8 cellular contexts compared by ENCODE assay signal in genomic region chr10:74150151-74151056, GRCh38. TPM values are rescaled to one million over a fixed set of nuclear protein-coding genes. Genes with fewer than 3 reads are reported as not detected.
DNase-seq lines count a peak whose midpoint lies in the region; ATAC-seq and TF ChIP-seq lines count a peak whose summit lies in the region.

TSS of gene AP3M1 (minus strand) at chr10:74150828. CDS start at chr10:74138379, 12,449 bp downstream.

- H3K9me3 ChIP-seq in OCI-LY1 (ENCODE audit: low read length) (no peaks in the 10 kb centered on the region), esophagus muscularis mucosa (no peaks in the 10 kb centered on the region), neural cell (ENCODE audit: low read length) (no peaks in the 10 kb centered on the region), stomach (no peaks in the 10 kb centered on the region)

- H3K27ac Mint-ChIP-seq in activated T-cell treated with anti-CD3 and anti-CD28 coated beads, Interleukin-2, amount 50 U/mL, for 24 hours = no peak within 1 kb of the TSS

- peak within 1 kb of the TSS; percentile 74 for H3K4me2 ChIP-seq in OCI-LY1 (ENCODE audit: low read length)
- H3K4me2 ChIP-seq in neural cell (ENCODE audit: low read length) = peak within 1 kb of the TSS; percentile 74

- H3K4me3 ChIP-seq in OCI-LY1 (ENCODE audit: low read depth, low read length, poor library complexity, severe bottlenecking) (peak within 1 kb of the TSS; percentile 80), esophagus muscularis mucosa (peak within 1 kb of the TSS; percentile 72 to 91 (median 78)), neural cell (ENCODE audit: low read length) (peak within 1 kb of the TSS; percentile 91), stomach (peak within 1 kb of the TSS; percentile 66 to 99 (median 90))

- H3K27me3 ChIP-seq in OCI-LY1 (ENCODE audit: insufficient read depth, low read length) (no peaks in the 10 kb centered on the region), esophagus muscularis mucosa (no peaks in the 10 kb centered on the region), neural cell (ENCODE audit: insufficient read depth, low read depth, low read length) (no peaks in the 10 kb centered on the region), stomach (no peaks in the 10 kb centered on the region)

- TF ChIP-seq RAD21 in neural cell (conservative IDR thresholded peaks at IDR 0.05) = peak; percentile 30

- intact Hi-C loops in esophagus muscularis mucosa (cut with DNase I) = no loop called here
- intact Hi-C loops in stomach (cut with DNase I; ENCODE audit: low total_unique reads) = no loop called here

- no peak for TF ChIP-seq EP300 in esophagus muscularis mucosa (IDR thresholded peaks at IDR 0.05)
- no peak for TF ChIP-seq EP300 in neural cell (conservative IDR thresholded peaks at IDR 0.05; ENCODE audit: poor library complexity, severe bottlenecking)
- no peak for TF ChIP-seq EP300 in stomach (IDR thresholded peaks at IDR 0.05)

- H3K27me3 Mint-ChIP-seq in activated T-cell treated with anti-CD3 and anti-CD28 coated beads, Interleukin-2, amount 50 U/mL, for 24 hours = no peaks in the 10 kb centered on the region

- peak; percentile 35 for ATAC-seq in HG03159 (IDR thresholded peaks at IDR 0.05; ENCODE audit: unreplicated experiment)

- H3K79me2 ChIP-seq in OCI-LY1 (ENCODE audit: insufficient read depth, low read length) (peaks cover 59% of the 10 kb centered on the region), neural cell (replicated peaks; ENCODE audit: insufficient read depth, low read length) (peaks cover 63% of the 10 kb centered on the region)

- H4K20me1 ChIP-seq in OCI-LY1 (ENCODE audit: insufficient read depth, low read length) = no peaks in the 10 kb centered on the region
- H4K20me1 ChIP-seq in neural cell (ENCODE audit: insufficient read depth) = no peaks in the 10 kb centered on the region

- peak; percentile 85 for DNase-seq in AG20443 (ENCODE audit: low spot score)
- peak; percentile 84 for DNase-seq in activated T-cell treated with anti-CD3 and anti-CD28 coated beads, Interleukin-2, amount 50 U/mL, for 24 hours
- DNase-seq in esophagus muscularis mucosa (ENCODE audit: extremely low spot score) = peak; percentile 94
- DNase-seq in stomach = peak; percentile 85

- no peak for TF ChIP-seq CTCF in OCI-LY1 (IDR thresholded peaks at IDR 0.05; ENCODE audit: low read length)
- no peak for TF ChIP-seq CTCF in esophagus muscularis mucosa (IDR thresholded peaks at IDR 0.05)
- no peak for TF ChIP-seq CTCF in neural cell (IDR thresholded peaks at IDR 0.05; ENCODE audit: poor library complexity, severe bottlenecking)
- no peak for TF ChIP-seq CTCF in stomach (IDR thresholded peaks at IDR 0.05)

- H3K9me3 Mint-ChIP-seq in activated T-cell treated with anti-CD3 and anti-CD28 coated beads, Interleukin-2, amount 50 U/mL, for 24 hours = no peaks in the 10 kb centered on the region

- H3K27ac ChIP-seq in OCI-LY1 (ENCODE audit: low read depth, low read length, poor library complexity, severe bottlenecking) = peak within 1 kb of the TSS; percentile 78
- peak within 1 kb of the TSS; percentile 83 to 94 (median 91) for H3K27ac ChIP-seq in esophagus muscularis mucosa (replicated peaks in 1 of 4)
- H3K27ac ChIP-seq in neural cell (ENCODE audit: low read length) = peak within 1 kb of the TSS; percentile 96
- H3K27ac ChIP-seq in stomach = peak within 1 kb of the TSS; percentile 88 to 92 (median 91)

- peaks cover 42% of the 10 kb centered on the region for H3K36me3 Mint-ChIP-seq in activated T-cell treated with anti-CD3 and anti-CD28 coated beads, Interleukin-2, amount 50 U/mL, for 24 hours (ENCODE audit: low read depth)

- H3F3A ChIP-seq in OCI-LY1 (ENCODE audit: insufficient read depth, low read length) (no peaks in the 10 kb centered on the region), neural cell (ENCODE audit: insufficient read depth, low read length, poor library complexity, severe bottlenecking) (no peaks in the 10 kb centered on the region)

- in situ Hi-C loops in GM18951 (cut with MboI; ENCODE audit: low sequenced_read_pairs, unreplicated experiment) = no loop called here

- H3K4me1 ChIP-seq in OCI-LY1 (ENCODE audit: insufficient read depth, low read length, severe bottlenecking) (peaks cover 32% of the 10 kb centered on the region), esophagus muscularis mucosa (peaks cover 39 to 74% (median 61%) of the 10 kb centered on the region in 4 donors), stomach (peaks cover 13 to 76% (median 48%) of the 10 kb centered on the region in 4 donors)

- peaks cover 49% of the 10 kb centered on the region for H3K4me1 Mint-ChIP-seq in activated T-cell treated with anti-CD3 and anti-CD28 coated beads, Interleukin-2, amount 50 U/mL, for 24 hours (ENCODE audit: low read depth)

- H3K9ac ChIP-seq in OCI-LY1 (ENCODE audit: low read length) (peak within 1 kb of the TSS; percentile 83), neural cell (ENCODE audit: low read length) (peak within 1 kb of the TSS; percentile 89)

- peak; percentile 55 for TF ChIP-seq POLR2A in GM18951 (IDR thresholded peaks at IDR 0.05; ENCODE audit: extremely low read depth, insufficient read depth, insufficient read length)
- no peak for TF ChIP-seq POLR2A in esophagus muscularis mucosa (IDR thresholded peaks at IDR 0.05; ENCODE audit: low read depth)
- TF ChIP-seq POLR2A in stomach (IDR thresholded peaks at IDR 0.05) = no peak

- H3K4me3 Mint-ChIP-seq in activated T-cell treated with anti-CD3 and anti-CD28 coated beads, Interleukin-2, amount 50 U/mL, for 24 hours = no peak within 1 kb of the TSS

- H3K9me2 ChIP-seq in OCI-LY1 (ENCODE audit: low read depth, low read length) (no peaks in the 10 kb centered on the region), neural cell (ENCODE audit: insufficient read depth, low read length) (no peaks in the 10 kb centered on the region)

- peaks cover 16% of the 10 kb centered on the region; the same call in 1 of the 2 replicates for H3K36me3 ChIP-seq in OCI-LY1 (ENCODE audit: insufficient read depth, low read length)
- peaks cover 0 to 5% (median 1%) of the 10 kb centered on the region in 4 donors for H3K36me3 ChIP-seq in esophagus muscularis mucosa
- no peaks in the 10 kb centered on the region for H3K36me3 ChIP-seq in neural cell (ENCODE audit: insufficient read depth, low read length)
- H3K36me3 ChIP-seq in stomach = peaks cover 0 to 12% (median 6%) of the 10 kb centered on the region in 4 donors

- under 1% methylated on average over 24 of the region's 35 CpGs for WGBS in esophagus muscularis mucosa
- 0 to 1% (median 0%) methylated on average over 30 to 35 of the region's 35 CpGs for WGBS in stomach, 5 donors

- H2AFZ ChIP-seq in OCI-LY1 (ENCODE audit: low read length) = no peak within 1 kb of the TSS
- peak within 1 kb of the TSS; percentile 93 for H2AFZ ChIP-seq in neural cell (ENCODE audit: low read depth, low read length)

TF ChIP-seq in neural cell, 6 proteins besides CTCF, POLR2A, EP300 and RAD21:
- peak; percentile 67 for TF ChIP-seq POLR2AphosphoS5 (IDR thresholded peaks at IDR 0.05)
- no peak for TF ChIP-seq SMC3 (conservative IDR thresholded peaks at IDR 0.05; ENCODE audit: poor library complexity)
- no peak for TF ChIP-seq REST (IDR thresholded peaks at IDR 0.05; ENCODE audit: borderline replicate concordance)
- TF ChIP-seq MXI1 (conservative IDR thresholded peaks at IDR 0.05; ENCODE audit: poor library complexity, severe bottlenecking) = peak; percentile 45

RNA-seq across cellular contexts. Expression of gene AP3M1, which starts in this region (rescaled TPM):
- total RNA-seq in esophagus muscularis mucosa = 10 to 100 TPM; 26.5 to 36.4 (median 31.4) TPM
- 26.7 and 28.1 TPM in 2 replicates for polyA plus RNA-seq in neural cell
- polyA minus RNA-seq in neural cell = 61.6 and 65.5 TPM in 2 replicates
- 10 to 100 TPM in 2 of 5 donors, 1 to 10 TPM in 3; 3.5 to 28.1 (median 9.9) TPM for total RNA-seq in stomach
- polyA plus RNA-seq in stomach = 10 to 100 TPM in 2 of 3 donors, 1 to 10 TPM in 1; 8.6 to 14.1 (median 13.0) TPM

Comparison
In these comparisons a context has a peak if more than half of its experiments do, and no peak if none do; other contexts are left out.
1. Peak in every context shown above with its lines: DNase-seq, ATAC-seq, H3K4me3 ChIP-seq and H3K27ac ChIP-seq.